In genomic region chr19:1315470-1316166, GRCh38 we compare ENCODE assay signal across 8 cellular contexts. TPM values are rescaled to one million over a fixed set of nuclear protein-coding genes. Genes with fewer than 3 reads are reported as not detected.
A peak's percentile ranks its signal among the peaks of the same experiment; 100 is the strongest.
DNase-seq lines count a peak whose midpoint lies in the region; ATAC-seq lines count a peak whose summit lies in the region.

No MANE protein-coding gene starts in this region.

- peak; percentile 56 for DNase-seq in ELF-1 (ENCODE audit: low read depth, low spot score)
- DNase-seq in M059J (ENCODE audit: low read depth) = peak; percentile 51
- DNase-seq in activated T-cell treated with anti-CD3 and anti-CD28 coated beads, Interleukin-2, amount 50 U/mL, for 1 hour = peak; percentile 45
- DNase-seq in foreskin melanocyte = peak; percentile 17
- peak in 42 of 56 donors; percentile 13 to 77 (median 34) for DNase-seq in nucleus accumbens (lab: John Stamatoyannopoulos, UW)
- DNase-seq in NCI-H1694 (lab: John Stamatoyannopoulos, UW) = no peak
- DNase-seq in activated effector memory CD4-positive, alpha-beta T cell treated with Interleukin-2 at 50 U/mL for 16 hours = no peak

- no peak for ATAC-seq in HG03520 (IDR thresholded peaks at IDR 0.05; ENCODE audit: unreplicated experiment)

RNA-seq across cellular contexts. Expression of gene EFNA2, which starts 29.9 kb away (rescaled TPM):
- not detected in 2 replicates for total RNA-seq in M059J (2014; rRNA removed; shearing (Covaris generic))

RNA-seq across cellular contexts. Expression of gene FAM174C, which starts 40.3 kb away (rescaled TPM):
- 108 and 128 TPM in 2 replicates for total RNA-seq in M059J (2014; rRNA removed; shearing (Covaris generic))

RNA-seq across cellular contexts. Expression of gene CIRBP, which starts 46.5 kb away (rescaled TPM):
- total RNA-seq in M059J (2014; rRNA removed; shearing (Covaris generic)) = 115 and 145 TPM in 2 replicates

Comparison
In these comparisons a context has a peak if more than half of its experiments do, and no peak if none do; other contexts are left out.
1. DNase-seq: peak in ELF-1 (single experiment), M059J (single experiment), activated T-cell treated with anti-CD3 and anti-CD28 coated beads, Interleukin-2, amount 50 U/mL, for 1 hour (single experiment), foreskin melanocyte (single experiment) and nucleus accumbens (42 of 56); none in NCI-H1694 (single experiment) and activated effector memory CD4-positive, alpha-beta T cell treated with Interleukin-2 at 50 U/mL for 16 hours (single experiment).